In the genomic region with DNA sequence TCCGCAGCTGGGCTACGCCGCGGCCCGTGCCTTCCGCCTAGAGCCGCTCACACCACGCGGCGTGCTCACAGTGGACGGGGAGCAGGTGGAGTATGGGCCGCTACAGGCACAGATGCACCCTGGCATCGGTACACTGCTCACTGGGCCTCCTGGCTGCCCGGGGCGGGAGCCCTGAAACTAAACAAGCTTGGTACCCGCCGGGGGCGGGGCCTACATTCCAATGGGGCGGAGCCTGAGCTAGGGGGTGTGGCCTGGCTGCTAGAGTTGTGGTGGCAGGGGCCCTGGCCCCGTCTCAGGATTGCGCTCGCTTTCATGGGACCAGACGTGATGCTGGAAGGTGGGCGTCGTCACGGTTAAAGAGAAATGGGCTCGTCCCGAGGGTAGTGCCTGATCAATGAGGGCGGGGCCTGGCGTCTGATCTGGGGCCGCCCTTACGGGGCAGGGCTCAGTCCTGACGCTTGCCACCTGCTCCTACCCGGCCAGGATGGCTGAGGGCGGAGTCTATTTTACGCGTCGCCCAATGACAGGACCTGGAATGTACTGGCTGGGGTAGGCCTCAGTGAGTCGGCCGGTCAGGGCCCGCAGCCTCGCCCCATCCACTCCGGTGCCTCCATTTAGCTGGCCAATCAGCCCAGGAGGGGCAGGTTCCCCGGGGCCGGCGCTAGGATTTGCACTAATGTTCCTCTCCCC, we compare ENCODE assay signal across 9 cellular contexts. TPM values are rescaled to one million over a fixed set of nuclear protein-coding genes. Genes with fewer than 3 reads are reported as not detected.
A peak's percentile ranks its signal among the peaks of the same experiment; 100 is the strongest.
DNase-seq lines count a peak whose midpoint lies in the region; ATAC-seq and TF ChIP-seq lines count a peak whose summit lies in the region.
"Had no signal": no experiment of that assay in that cellular context is flagged by ENCODE, and none has a peak within 500 bp of the region (broad histone marks: within the 10 kb centered on the region; RNA-seq: fewer than 3 reads in every experiment).

No MANE protein-coding gene starts in this region.

- no peak for TF ChIP-seq CTCF in ascending aorta (IDR thresholded peaks at IDR 0.05)
- no peak for TF ChIP-seq CTCF in CD8-positive, alpha-beta T cell (IDR thresholded peaks at IDR 0.05)

- intact Hi-C loops in ascending aorta (cut with DNase I): loop anchor here (10.0 kb wide), 2 partner anchors 1045 to 1225 kb away; partner anchors contain the start of genes PRMT1 and PTOV1
- intact Hi-C loops in CD8-positive, alpha-beta T cell (cut with DNase I, micrococcal nuclease): loop anchor here in 1 of 2 experiments (10.0 kb wide), 1 partner anchor 1515 kb away; the partner anchor contains the start of gene ZC3H4

- H3K4me1 ChIP-seq in HUES64 (ENCODE audit: insufficient read depth, low read length): peaks cover 13% of the 10 kb centered on the region
- peaks cover 18 to 35% of the 10 kb centered on the region in 2 donors for H3K4me1 ChIP-seq in ascending aorta
- H3K4me1 ChIP-seq in subcutaneous abdominal adipose tissue (ENCODE audit: control insufficient read depth in 5 of 5, insufficient read depth in 5 of 5, low read length in 5 of 5): peaks cover 6 to 67% (median 44%) of the 10 kb centered on the region in 5 donors
- peaks cover 36% of the 10 kb centered on the region for H3K4me1 ChIP-seq in CD8-positive, alpha-beta T cell (ENCODE audit: insufficient read depth, low read length)

- H3K27me3 ChIP-seq in HUES64 (ENCODE audit: insufficient read depth, low read length) (no peaks in the 10 kb centered on the region), ascending aorta (no peaks in the 10 kb centered on the region), subcutaneous abdominal adipose tissue (ENCODE audit: control insufficient read depth in 5 of 5, insufficient read depth in 4 of 5, low read length in 5 of 5) (no peaks in the 10 kb centered on the region)
- no peaks in the 10 kb centered on the region for H3K27me3 ChIP-seq in CD8-positive, alpha-beta T cell (ENCODE audit: insufficient read depth, low read length)
- H3K27me3 ChIP-seq: SJSA1 had no signal

- H3K27ac ChIP-seq in HUES64 (ENCODE audit: low read depth, low read length): peak overlapping the region; percentile 87; the same call in 1 of the 2 replicates
- peak overlapping the region; percentile 79 for H3K27ac ChIP-seq in ascending aorta
- H3K27ac ChIP-seq in subcutaneous abdominal adipose tissue (ENCODE audit: low read depth, low read length): peak overlapping the region; percentile 41
- no peak overlapping the region for H3K27ac ChIP-seq in CD8-positive, alpha-beta T cell (ENCODE audit: low read depth, low read length)
- H3K27ac ChIP-seq: SJSA1 had no signal

- H3K4me3 Mint-ChIP-seq in CD8-positive, alpha-beta T cell: no peak overlapping the region
- H3K4me3 Mint-ChIP-seq in activated naive CD4-positive, alpha-beta T cell treated with anti-CD3 and anti-CD28 coated beads, Interleukin-2, amount 10 ng/mL, durations not matched to agents 7 days and 5 days: no peak overlapping the region

- no peak overlapping the region for H3K27ac Mint-ChIP-seq in CD8-positive, alpha-beta T cell
- no peak overlapping the region for H3K27ac Mint-ChIP-seq in activated naive CD4-positive, alpha-beta T cell treated with anti-CD3 and anti-CD28 coated beads, Interleukin-2, amount 10 ng/mL, durations not matched to agents 7 days and 5 days

- no peak for ATAC-seq in CD8-positive, alpha-beta T cell
- ATAC-seq in esophagus mucosa: no peak

- H3K27me3 Mint-ChIP-seq in CD8-positive, alpha-beta T cell (ENCODE audit: low read depth): no peaks in the 10 kb centered on the region
- no peaks in the 10 kb centered on the region for H3K27me3 Mint-ChIP-seq in activated naive CD4-positive, alpha-beta T cell treated with anti-CD3 and anti-CD28 coated beads, Interleukin-2, amount 10 ng/mL, durations not matched to agents 7 days and 5 days

- H3K4me1 Mint-ChIP-seq in CD8-positive, alpha-beta T cell (ENCODE audit: low read depth): peaks cover 41% of the 10 kb centered on the region
- peaks cover 59% of the 10 kb centered on the region for H3K4me1 Mint-ChIP-seq in activated naive CD4-positive, alpha-beta T cell treated with anti-CD3 and anti-CD28 coated beads, Interleukin-2, amount 10 ng/mL, durations not matched to agents 7 days and 5 days

- DNase-seq in ascending aorta (ENCODE audit: low spot score in 2 of 2): no peak
- peak; percentile 76 for DNase-seq in iPS-NIHi11 (ENCODE audit: low spot score)
- no peak for DNase-seq in CD8-positive, alpha-beta T cell
- no peak for DNase-seq in activated naive CD4-positive, alpha-beta T cell treated with anti-CD3 and anti-CD28 coated beads, Interleukin-2, amount 10 ng/mL, durations not matched to agents 7 days and 5 days

- POLR2A ChIA-PET in CD8-positive, alpha-beta T cell (lab: Charles Lee): interaction anchor here (0.7 to 6.1 kb wide), 3 partner anchors 8 to 85 kb away, joined by 3 to 78 read pairs (median 3); partner anchors contain the start of genes RPL18 and SPHK2

- H3K36me3 ChIP-seq in HUES64 (ENCODE audit: insufficient read depth, low read length): 0 out of 2 replicates have a peak, but pooled peaks cover 5% of the 10 kb centered on the region
- H3K36me3 ChIP-seq in ascending aorta: peaks cover 3 to 23% of the 10 kb centered on the region in 2 donors
- H3K36me3 ChIP-seq in subcutaneous abdominal adipose tissue (ENCODE audit: control insufficient read depth in 5 of 5, insufficient read depth in 5 of 5, low read length in 5 of 5): peaks cover 0 to 39% (median 13%) of the 10 kb centered on the region in 5 donors
- H3K36me3 ChIP-seq in CD8-positive, alpha-beta T cell (ENCODE audit: insufficient read depth, low read length): peaks cover 35% of the 10 kb centered on the region

- peak overlapping the region; percentile 48 for H3K4me3 ChIP-seq in HUES64 (ENCODE audit: low read length)
- peak overlapping the region in 1 of 2 donors; percentile 46 for H3K4me3 ChIP-seq in ascending aorta
- H3K4me3 ChIP-seq in subcutaneous abdominal adipose tissue (ENCODE audit: low read depth in 1 of 5, low read length in 5 of 5): no peak overlapping the region
- H3K4me3 ChIP-seq in CD8-positive, alpha-beta T cell (ENCODE audit: low read depth, low read length): no peak overlapping the region
- H3K4me3 ChIP-seq: HAP-1, SJSA1 had no signal

- no peaks in the 10 kb centered on the region for H3K9me3 Mint-ChIP-seq in CD8-positive, alpha-beta T cell
- H3K9me3 Mint-ChIP-seq in activated naive CD4-positive, alpha-beta T cell treated with anti-CD3 and anti-CD28 coated beads, Interleukin-2, amount 10 ng/mL, durations not matched to agents 7 days and 5 days: no peaks in the 10 kb centered on the region

- H3K9me3 ChIP-seq in HUES64 (ENCODE audit: insufficient read depth, low read depth, low read length): no peaks in the 10 kb centered on the region
- no peaks in the 10 kb centered on the region for H3K9me3 ChIP-seq in ascending aorta
- no peaks in the 10 kb centered on the region for H3K9me3 ChIP-seq in subcutaneous abdominal adipose tissue (ENCODE audit: control insufficient read depth in 5 of 5, low read length in 5 of 5)
- H3K9me3 ChIP-seq in CD8-positive, alpha-beta T cell (ENCODE audit: low read length): no peaks in the 10 kb centered on the region
- H3K9me3 ChIP-seq: HAP-1, SJSA1 had no signal

- H3K36me3 Mint-ChIP-seq in CD8-positive, alpha-beta T cell: peaks cover 46% of the 10 kb centered on the region
- H3K36me3 Mint-ChIP-seq in activated naive CD4-positive, alpha-beta T cell treated with anti-CD3 and anti-CD28 coated beads, Interleukin-2, amount 10 ng/mL, durations not matched to agents 7 days and 5 days: peaks cover 25% of the 10 kb centered on the region

- 28% methylated on average over 46 of the region's 46 CpGs for WGBS in HUES64

- CTCF ChIA-PET in CD8-positive, alpha-beta T cell (lab: Charles Lee): interaction anchor here (2.0 kb wide), 1 partner anchor 16 kb away, joined by 6 read pairs; the partner anchor contains the start of gene CA11
- CTCF ChIA-PET in activated naive CD4-positive, alpha-beta T cell treated with anti-CD3 and anti-CD28 coated beads, Interleukin-2, amount 10 ng/mL, durations not matched to agents 7 days and 5 days (lab: Charles Lee): interaction anchor here (0.9 kb wide), 1 partner anchor 16 kb away, joined by 3 read pairs; the partner anchor contains the start of gene CA11

- H3K9ac ChIP-seq in HUES64 (ENCODE audit: low read depth, low read length) (peak overlapping the region; percentile 55), subcutaneous abdominal adipose tissue (ENCODE audit: low read length in 5 of 5) (no peak overlapping the region)

RNA-seq across cellular contexts. Expression of gene DBP, which starts 7.4 kb away (rescaled TPM):
- polyA plus RNA-seq in HUES64 (2013, experiment 1 of 2): 5.3 TPM
- polyA plus RNA-seq in HUES64 (2013, experiment 2 of 2): 5.3 TPM
- total RNA-seq in ascending aorta (0.21 TPM), esophagus mucosa (6.7 TPM)
- 10 to 100 TPM; 24.8 to 25.6 TPM for total RNA-seq in CD8-positive, alpha-beta T cell

RNA-seq across cellular contexts. Expression of gene SPHK2, which starts 10.4 kb away (rescaled TPM):
- 34.3 TPM for polyA plus RNA-seq in HUES64 (2013, experiment 1 of 2)
- 32.1 TPM for polyA plus RNA-seq in HUES64 (2013, experiment 2 of 2)
- 35.3 TPM for total RNA-seq in ascending aorta
- total RNA-seq in CD8-positive, alpha-beta T cell: 10 to 100 TPM; 15.6 to 17.6 TPM
- 7.7 TPM for total RNA-seq in esophagus mucosa

RNA-seq across cellular contexts. Expression of gene RPL18, which starts 10.8 kb away (rescaled TPM):
- 1,104 TPM for polyA plus RNA-seq in HUES64 (2013, experiment 1 of 2)
- 1,173 TPM for polyA plus RNA-seq in HUES64 (2013, experiment 2 of 2)
- total RNA-seq in ascending aorta (2,223 TPM), esophagus mucosa (1,668 TPM)
- total RNA-seq in CD8-positive, alpha-beta T cell: 1,000 to 10,000 TPM; 2,604 to 2,657 TPM

RNA-seq across cellular contexts. Expression of gene FAM83E, which starts 14.9 kb away (rescaled TPM):
- polyA plus RNA-seq in HUES64 (2013, experiment 1 of 2): 1.1 TPM
- 1.3 TPM for polyA plus RNA-seq in HUES64 (2013, experiment 2 of 2)
- total RNA-seq in ascending aorta: not detected
- 1 to 10 TPM; 2.5 to 3.1 TPM for total RNA-seq in CD8-positive, alpha-beta T cell
- total RNA-seq in esophagus mucosa: 6.5 TPM

RNA-seq across cellular contexts. Expression of gene CA11, which starts 16.2 kb away (rescaled TPM):
- polyA plus RNA-seq in HUES64 (2013, experiment 1 of 2): 61.6 TPM
- 56.1 TPM for polyA plus RNA-seq in HUES64 (2013, experiment 2 of 2)
- not detected for total RNA-seq in ascending aorta
- total RNA-seq in CD8-positive, alpha-beta T cell: 10 to 100 TPM; 10.3 to 11.2 TPM
- 3.1 TPM for total RNA-seq in esophagus mucosa
- total RNA-seq: SJSA1 had no signal
